ENCODE assay signal across 14 cellular contexts in genomic region chr4:2944882-2945526, GRCh38.
"Had no signal": no experiment of that assay in that cellular context is flagged by ENCODE, and none has a peak within 500 bp of the region (broad histone marks: within the 10 kb centered on the region; RNA-seq: fewer than 3 reads in every experiment).

No MANE protein-coding gene starts in this region.

- DNase-seq: activated CD4-positive, alpha-beta T cell treated with anti-CD3 and anti-CD28 coated beads, Interleukin-2, amount 10 ng/mL, durations not matched to agents 7 days and 5 days; activated naive CD4-positive, alpha-beta T cell treated with Interleukin-2 at 50 U/mL for 16 hours; dermis blood vessel endothelial cell; erythroblast; heart right ventricle; lower lobe of right lung; stimulated activated CD4-positive, alpha-beta T cell treated with anti-CD3 and anti-CD28 coated beads, Interleukin-2, amount 100 ng/mL, for 48 hours; stimulated activated naive CD4-positive, alpha-beta T cell treated with Interleukin-2 at 50 U/mL for 16 hours had no signal

- H3K27ac Mint-ChIP-seq: activated CD4-positive, alpha-beta T cell treated with anti-CD3 and anti-CD28 coated beads, Interleukin-2, amount 10 ng/mL, durations not matched to agents 7 days and 5 days; mesothelial cell of epicardium; neural progenitor cell had no signal

- ATAC-seq: gastrocnemius medialis, heart right ventricle, lower lobe of right lung, WTC11 had no signal

- H3K9me3 Mint-ChIP-seq: activated CD4-positive, alpha-beta T cell treated with anti-CD3 and anti-CD28 coated beads, Interleukin-2, amount 10 ng/mL, durations not matched to agents 7 days and 5 days; mesothelial cell of epicardium; neural progenitor cell; WTC11 had no signal

- H3K4me1 Mint-ChIP-seq: mesothelial cell of epicardium, neural progenitor cell, WTC11 had no signal

- H3K27me3 Mint-ChIP-seq: activated CD4-positive, alpha-beta T cell treated with anti-CD3 and anti-CD28 coated beads, Interleukin-2, amount 10 ng/mL, durations not matched to agents 7 days and 5 days had no signal

- H3K4me3 Mint-ChIP-seq: activated CD4-positive, alpha-beta T cell treated with anti-CD3 and anti-CD28 coated beads, Interleukin-2, amount 10 ng/mL, durations not matched to agents 7 days and 5 days; mesothelial cell of epicardium; neural progenitor cell; WTC11 had no signal

- FAIRE-seq: astrocyte, bronchial epithelial cell had no signal
